8 cellular contexts compared by ENCODE assay signal in the genomic region with DNA sequence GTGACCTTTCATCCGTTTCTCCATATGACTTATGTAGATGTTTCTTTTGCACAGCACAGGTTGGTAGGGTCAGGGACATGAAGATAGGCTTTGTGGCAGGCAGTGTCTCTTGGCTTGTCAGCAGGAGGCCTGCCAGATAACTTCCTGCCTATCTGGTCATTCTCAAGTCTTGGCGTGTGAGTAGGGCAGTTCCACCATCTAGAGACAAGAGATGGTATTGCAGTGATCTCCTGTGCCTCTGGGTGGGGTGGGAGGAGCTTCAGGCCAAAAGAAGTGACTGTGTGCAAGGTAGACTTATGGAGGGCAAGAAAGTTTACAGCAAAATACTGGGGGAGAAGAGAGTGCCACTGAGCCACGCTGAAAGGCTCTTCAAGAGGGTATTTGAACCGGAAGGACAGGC. TPM values are rescaled to one million over a fixed set of nuclear protein-coding genes. Genes with fewer than 3 reads are reported as not detected.
A peak's percentile ranks its signal among the peaks of the same experiment; 100 is the strongest.
DNase-seq lines count a peak whose midpoint lies in the region; ATAC-seq and TF ChIP-seq lines count a peak whose summit lies in the region.

No MANE protein-coding gene starts in this region.

- DNase-seq in AML-193 (lab: John Stamatoyannopoulos, UW) (peak; percentile 97 to 98), NCI-H345 treated with DMSO at 0.1 percent for 48 hours (lab: John Stamatoyannopoulos, UW; ENCODE audit: unreplicated experiment) (peak; percentile 35), colonic mucosa (peak; percentile 81), lower leg skin (ENCODE audit: low spot score in 2 of 2) (peak; percentile 82 to 90)
- peak; percentile 35 to 64 for DNase-seq in activated CD4-positive, alpha-beta T cell treated with anti-CD3 and anti-CD28 coated beads for 24 hours (ENCODE audit: low read depth in 2 of 2)
- peak; percentile 52 to 59 (median 57) for DNase-seq in stimulated activated CD4-positive, alpha-beta T cell treated with anti-CD3 and anti-CD28 coated beads, TNF-alpha, amount 100 ng/mL, for 48 hours (ENCODE audit: low read depth in 3 of 3)

- H3K27ac ChIP-seq in colonic mucosa = peak overlapping the region; percentile 45

- peak; percentile 77 for ATAC-seq in GM18861 (IDR thresholded peaks at IDR 0.05; ENCODE audit: unreplicated experiment)
- ATAC-seq in HG03095 (IDR thresholded peaks at IDR 0.05; ENCODE audit: unreplicated experiment) = peak; percentile 79

- H3K9ac ChIP-seq in colonic mucosa (ENCODE audit: low read depth in 2 of 2, low read length in 2 of 2) = no peak overlapping the region

- no peak overlapping the region for H3K4me3 ChIP-seq in colonic mucosa
- no peak overlapping the region for H3K4me3 ChIP-seq in lower leg skin (ENCODE audit: low read depth, poor library complexity, severe bottlenecking)

- peaks cover 18% of the 10 kb centered on the region for H3K4me1 ChIP-seq in colonic mucosa

- TF ChIP-seq CTCF in colonic mucosa (IDR thresholded peaks at IDR 0.05) (peak; percentile 74), lower leg skin (IDR thresholded peaks at IDR 0.05) (peak in 1 of 3 donors; percentile 49)

- 19 to 27% methylated on average over 4 of the region's 4 CpGs for WGBS in lower leg skin, 2 donors

- H3K36me3 ChIP-seq in colonic mucosa = no peaks in the 10 kb centered on the region

- TF ChIP-seq POLR2A in lower leg skin (IDR thresholded peaks at IDR 0.05) = no peak

- H3K27me3 ChIP-seq in colonic mucosa = no peaks in the 10 kb centered on the region

- intact Hi-C loops in colonic mucosa (cut with DNase I) (loop anchor here (5.0 kb wide), 2 partner anchors 40 to 180 kb away; a partner anchor contains a TSS), lower leg skin (cut with DNase I; ENCODE audit: low total_unique reads) (loop anchor here (5.0 to 10.0 kb wide), 2 partner anchors 297 to 1060 kb away; a partner anchor contains a TSS)

- H3K9me3 ChIP-seq in colonic mucosa = no peaks in the 10 kb centered on the region

RNA-seq across cellular contexts. Expression of a gene that starts 11.0 kb away (rescaled TPM):
- total RNA-seq in colonic mucosa (10 to 100 TPM; 54.0 to 92.3 TPM), lower leg skin (100 to 1,000 TPM; 103 to 232 (median 134) TPM)

RNA-seq across cellular contexts. Expression of a gene that starts 24.8 kb away (rescaled TPM):
- total RNA-seq in colonic mucosa = under 1 TPM in 1 of 2 donors, not detected in 1; 0.12 TPM
- total RNA-seq in lower leg skin = 1 to 10 TPM in 2 of 4 donors, under 1 TPM in 2; 0.13 to 2.2 (median 0.91) TPM

Comparison
In these comparisons a context has a peak if more than half of its experiments do, and no peak if none do; other contexts are left out.
1. DNase-seq: peak in every context shown above with its lines; median percentile 98 in AML-193; 86 in lower leg skin; 81 in colonic mucosa; 57 in stimulated activated CD4-positive, alpha-beta T cell treated with anti-CD3 and anti-CD28 coated beads, TNF-alpha, amount 100 ng/mL, for 48 hours; 50 in activated CD4-positive, alpha-beta T cell treated with anti-CD3 and anti-CD28 coated beads for 24 hours; 35 in NCI-H345 treated with DMSO at 0.1 percent for 48 hours.